In the genomic region with DNA sequence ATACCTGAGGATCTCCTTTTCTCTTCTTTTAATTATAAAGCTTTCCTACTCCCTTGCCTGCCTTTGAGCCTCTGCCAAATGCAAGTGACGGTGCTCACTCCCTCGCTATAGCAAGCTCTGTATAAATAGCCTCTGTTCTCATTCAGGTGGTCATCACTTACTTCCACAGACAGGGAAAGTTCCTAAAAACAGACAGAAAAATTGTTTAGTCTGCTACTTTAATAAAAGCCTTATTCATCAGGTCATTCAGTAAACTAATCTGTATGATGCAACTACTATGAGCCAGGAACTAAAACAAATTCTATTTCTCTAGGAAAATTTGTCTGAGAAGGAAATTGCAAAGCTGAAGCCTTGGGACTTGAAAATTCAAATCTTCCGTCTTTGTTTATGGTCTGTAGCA, we compare ENCODE assay signal across 1 cellular context.
TF ChIP-seq lines count a peak whose summit lies in the region.

No MANE protein-coding gene starts in this region.

TF ChIP-seq in HCT116, 20 proteins besides CTCF, POLR2A, EP300 and RAD21 (continued from another document):
- TF ChIP-seq TCF7L2 (IDR thresholded peaks at IDR 0.05; ENCODE audit: borderline replicate concordance, extremely low read depth, insufficient read depth, insufficient read length) (no peak), POLR2AphosphoS5 (IDR thresholded peaks at IDR 0.05; ENCODE audit: low read depth, low read length) (no peak), SRF (IDR thresholded peaks at IDR 0.05; ENCODE audit: low read depth) (no peak)
- TF ChIP-seq, protein P1, sequence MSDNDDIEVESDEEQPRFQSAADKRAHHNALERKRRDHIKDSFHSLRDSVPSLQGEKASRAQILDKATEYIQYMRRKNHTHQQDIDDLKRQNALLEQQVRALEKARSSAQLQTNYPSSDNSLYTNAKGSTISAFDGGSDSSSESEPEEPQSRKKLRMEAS (IDR thresholded peaks at IDR 0.05): no peak
- TF ChIP-seq, protein P2, sequence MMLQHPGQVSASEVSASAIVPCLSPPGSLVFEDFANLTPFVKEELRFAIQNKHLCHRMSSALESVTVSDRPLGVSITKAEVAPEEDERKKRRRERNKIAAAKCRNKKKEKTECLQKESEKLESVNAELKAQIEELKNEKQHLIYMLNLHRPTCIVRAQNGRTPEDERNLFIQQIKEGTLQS (IDR thresholded peaks at IDR 0.05): no peak
